9 cellular contexts compared by ENCODE assay signal in genomic region chr1:111769517-111770146, GRCh38. TPM values are rescaled to one million over a fixed set of nuclear protein-coding genes. Genes with fewer than 3 reads are reported as not detected.
DNase-seq lines count a peak whose midpoint lies in the region; ATAC-seq, FAIRE-seq and TF ChIP-seq lines count a peak whose summit lies in the region.
"Had no signal": no experiment of that assay in that cellular context is flagged by ENCODE, and none has a peak within 500 bp of the region (broad histone marks: within the 10 kb centered on the region; RNA-seq: fewer than 3 reads in every experiment).

No MANE protein-coding gene starts in this region.

- H3K4me3 ChIP-seq in GM12878: no peak overlapping the region

- no peaks in the 10 kb centered on the region for H3K27me3 ChIP-seq in GM12878 (replicated peaks in 1 of 2; ENCODE audit: control insufficient read depth in 2 of 2, insufficient read depth in 2 of 2, low read length in 1 of 2)

- POLR2A ChIA-PET in GM12878 (lab: Charles Lee): interaction anchor here (0.6 kb wide), 1 partner anchor 13 kb away, joined by 3 read pairs; no protein-coding TSS in a partner anchor

- DNase-seq in GDM1 (lab: John Stamatoyannopoulos, UW) (peak; percentile 16), LHCN-M2 (ENCODE audit: low read depth) (peak; percentile 81), SIG-M5 treated with dmso at 0.1 percent for 504 hours (lab: John Stamatoyannopoulos, UW; ENCODE audit: unreplicated experiment) (peak; percentile 72), GM12878 (ENCODE audit: low read depth, low spot score) (peak; percentile 44), immature natural killer cell (peak; percentile 34 to 53 (median 41)), mesenteric fat pad (ENCODE audit: low spot score) (no peak)
- DNase-seq in stimulated activated CD4-positive, alpha-beta T cell treated with anti-CD3 and anti-CD28 coated beads, Interleukin-2, amount 100 ng/mL, for 48 hours: peak; percentile 24 to 31

- no peak overlapping the region for H3K4me2 ChIP-seq in GM12878 (ENCODE audit: control insufficient read depth, insufficient read depth)

- peak overlapping the region in 2 of 6 donors; percentile 12 to 23 for H3K27ac Mint-ChIP-seq in immature natural killer cell
- H3K27ac Mint-ChIP-seq in stimulated activated memory B cell treated with anti-CD40 and anti-IgM and Interleukin-4, amounts not matched to agents 10 μg/mL and 1 μg/mL and 100 μg/mL, for 72 hours: no peak overlapping the region
- H3K27ac Mint-ChIP-seq: activated naive CD4-positive, alpha-beta T cell treated with anti-CD3 and anti-CD28 coated beads, Interleukin-2, amount 50 U/mL, for 72 hours had no signal

- RAD21 ChIA-PET in GM12878 (lab: Charles Lee; ENCODE audit: unreplicated experiment): interaction anchor here (0.7 to 5.0 kb wide), 18 partner anchors 9 to 988 kb away, joined by 3 to 58 read pairs (median 6); no protein-coding TSS in a partner anchor

- H3K4me1 Mint-ChIP-seq in immature natural killer cell: no peaks in the 10 kb centered on the region
- H3K4me1 Mint-ChIP-seq in stimulated activated memory B cell treated with anti-CD40 and anti-IgM and Interleukin-4, amounts not matched to agents 10 μg/mL and 1 μg/mL and 100 μg/mL, for 72 hours: no peaks in the 10 kb centered on the region

- H3K79me2 ChIP-seq in GM12878 (ENCODE audit: control insufficient read depth, insufficient read depth, low read length): no peaks in the 10 kb centered on the region; the same call in 1 of the 2 replicates

- H3K4me3 Mint-ChIP-seq in immature natural killer cell: no peak overlapping the region
- no peak overlapping the region for H3K4me3 Mint-ChIP-seq in stimulated activated memory B cell treated with anti-CD40 and anti-IgM and Interleukin-4, amounts not matched to agents 10 μg/mL and 1 μg/mL and 100 μg/mL, for 72 hours

- peak; percentile 66 to 87 (median 78) for TF ChIP-seq CTCF in GM12878 (IDR thresholded peaks at IDR 0.05 in 2 of 3, conservative IDR thresholded peaks at IDR 0.05 in 1 of 3; ENCODE audit: control insufficient read depth in 2 of 3, extremely low read depth in 1 of 3, insufficient read depth in 1 of 3, low read depth in 3 of 3, low read length in 3 of 3)

- TF ChIP-seq POLR2A in GM12878 (IDR thresholded peaks at IDR 0.05; ENCODE audit: low read depth, low read length): no peak

- peak; percentile 73 for FAIRE-seq in GM12878 (lab: Jason Lieb, UNC)

- intact Hi-C loops in GM12878 (cut with micrococcal nuclease; ENCODE audit: unreplicated experiment): loop anchor here (1.0 to 10.0 kb wide), 4 partner anchors 54 to 547 kb away; no protein-coding TSS in a partner anchor

- SMC1A ChIA-PET in GM12878 (lab: Charles Lee; ENCODE audit: uncharacterized antibody, unreplicated experiment): interaction anchor here (0.6 to 6.7 kb wide), 28 partner anchors 9 to 739 kb away, joined by 3 to 101 read pairs (median 5); partner anchors contain the start of gene DDX20

- H3K27me3 Mint-ChIP-seq in immature natural killer cell (ENCODE audit: low read depth in 3 of 3): no peaks in the 10 kb centered on the region
- no peaks in the 10 kb centered on the region for H3K27me3 Mint-ChIP-seq in stimulated activated memory B cell treated with anti-CD40 and anti-IgM and Interleukin-4, amounts not matched to agents 10 μg/mL and 1 μg/mL and 100 μg/mL, for 72 hours

- H2AFZ ChIP-seq in GM12878 (ENCODE audit: control insufficient read depth, low read depth, low read length): no peak overlapping the region

- CTCF ChIA-PET in GM12878 (lab: Yijun Ruan, JAX): interaction anchor here (0.5 to 8.7 kb wide), 45 partner anchors 9 to 1623 kb away, joined by 3 to 119 read pairs (median 3); partner anchors contain the start of genes ADORA3, DDX20 and TMIGD3

- TF ChIP-seq EP300 in GM12878 (IDR thresholded peaks at IDR 0.05; ENCODE audit: borderline replicate concordance in 1 of 2, control insufficient read depth in 1 of 2, low read depth in 2 of 2, low read length in 2 of 2): no peak

- TF ChIP-seq RAD21 in GM12878 (IDR thresholded peaks at IDR 0.05; ENCODE audit: insufficient read depth, low read depth, low read length): peak; percentile 92

- no TSS peak for BruUV-seq in GM12878 (replicated peaks; lab: Mats Ljungman, UMichigan)

- no peaks in the 10 kb centered on the region for H3K9me3 Mint-ChIP-seq in immature natural killer cell
- no peaks in the 10 kb centered on the region for H3K9me3 Mint-ChIP-seq in stimulated activated memory B cell treated with anti-CD40 and anti-IgM and Interleukin-4, amounts not matched to agents 10 μg/mL and 1 μg/mL and 100 μg/mL, for 72 hours
- H3K9me3 Mint-ChIP-seq: activated naive CD4-positive, alpha-beta T cell treated with anti-CD3 and anti-CD28 coated beads, Interleukin-2, amount 50 U/mL, for 72 hours had no signal

- H3K36me3 Mint-ChIP-seq in immature natural killer cell: peaks cover 1 to 22% (median 19%) of the 10 kb centered on the region in 3 donors
- peaks cover 17% of the 10 kb centered on the region for H3K36me3 Mint-ChIP-seq in stimulated activated memory B cell treated with anti-CD40 and anti-IgM and Interleukin-4, amounts not matched to agents 10 μg/mL and 1 μg/mL and 100 μg/mL, for 72 hours
- H3K36me3 Mint-ChIP-seq: activated naive CD4-positive, alpha-beta T cell treated with anti-CD3 and anti-CD28 coated beads, Interleukin-2, amount 50 U/mL, for 72 hours had no signal

- H3K9me3 ChIP-seq in GM12878 (replicated peaks; ENCODE audit: control insufficient read depth, insufficient read depth, low read length): no peaks in the 10 kb centered on the region

- in situ Hi-C loops in GM12878 (cut with MboI): loop anchor here (10.0 kb wide), 1 partner anchor 545 kb away; the partner anchor contains the start of gene CHI3L2

- no peak overlapping the region for H3K9ac ChIP-seq in GM12878 (ENCODE audit: control insufficient read depth, insufficient read depth, low read length)

- H4K20me1 ChIP-seq in GM12878 (ENCODE audit: control insufficient read depth, insufficient read depth): no peaks in the 10 kb centered on the region

- no peaks in the 10 kb centered on the region for H3K4me1 ChIP-seq in GM12878 (ENCODE audit: control insufficient read depth, insufficient read depth, low read length)

- no peak overlapping the region for H3K27ac ChIP-seq in GM12878 (ENCODE audit: control insufficient read depth, insufficient read depth)

- peaks cover 0 to 15% of the 10 kb centered on the region in 2 experiments; a peak in 2 of 4 replicates for H3K36me3 ChIP-seq in GM12878 (ENCODE audit: control insufficient read depth in 2 of 2, insufficient read depth in 2 of 2, low read length in 1 of 2)

- peak; percentile 79 for ATAC-seq in GM12878
- no peak for ATAC-seq in stimulated activated memory B cell treated with anti-CD40 and anti-IgM and Interleukin-4, amounts not matched to agents 10 μg/mL and 1 μg/mL and 100 μg/mL, for 72 hours

- WGBS in GM12878 (ENCODE audit: insufficient coverage, insufficient replicate concordance, low lambda C conversion rate, missing lambda C conversion rate): 46% methylated on average over 6 of the region's 6 CpGs

TF ChIP-seq in GM12878, 131 proteins besides CTCF, POLR2A, EP300 and RAD21 (continues in another document):
- TF ChIP-seq POU2F2 (IDR thresholded peaks at IDR 0.05; ENCODE audit: borderline replicate concordance, low read depth, low read length) (peak; percentile 23; the same call in 1 of the 3 replicates), SMC3 (IDR thresholded peaks at IDR 0.05; ENCODE audit: borderline replicate concordance, low read length) (peak; percentile 75; the same call in 1 of the 2 replicates), ZNF217 (IDR thresholded peaks at IDR 0.05) (no peak)

RNA-seq across cellular contexts. Expression of gene DDX20, which starts 13.9 kb away (rescaled TPM):
- total RNA-seq in LHCN-M2 (2014; rRNA removed) (23.6 and 31.0 TPM in 2 replicates), GM12878 (2014; rRNA removed) (25.0 and 25.7 TPM in 2 replicates), GM12878 (2014; rRNA removed; fragmentation: Illumina TruSeq; extraction: Trizol) (26.8 and 28.7 TPM in 2 replicates), GM12878 (2021) (21.8 and 26.3 TPM in 2 replicates), mesenteric fat pad (9.7 TPM)
- polyA plus RNA-seq in LHCN-M2 (2012): 4.8 TPM
- 31.3 and 31.4 TPM in 2 replicates for total RNA-seq in GM12878 (2013; cell fraction: nucleolus; rRNA removed)
- polyA plus RNA-seq in GM12878 (2011; ENCODE audit: low read depth): 4.7 TPM
- polyA plus RNA-seq in GM12878 (2011; rRNA removed) (19.3 and 23.2 TPM in 2 replicates), GM12878 (2014; fragmentation: Illumina TruSeq; extraction: Trizol) (24.7 and 32.3 TPM in 2 replicates), GM12878 (2014; fragmentation: Nextera tagmentation; extraction: Ambion mirVana) (10 to 100 TPM in 1 of 2 experiments, 1 to 10 TPM in 1; 7.2 to 10.9 TPM), GM12878 (2014; rRNA removed) (16.6 and 17.6 TPM in 2 replicates), GM12878 (2016; fragmentation: Nextera tagmentation; extraction: Ambion mirVana) (10 to 100 TPM; 25.4 to 30.6 TPM), immature natural killer cell (10 to 100 TPM in 1 of 3 donors, 1 to 10 TPM in 2; 4.1 to 12.3 (median 7.2) TPM)
- 7.7 and 8.5 TPM in 2 replicates for polyA plus RNA-seq in GM12878 (2011; cell fraction: cytosol; rRNA removed)
- polyA plus RNA-seq in GM12878 (2011; cell fraction: nucleus; rRNA removed): 21.6 and 27.1 TPM in 2 replicates
- polyA plus RNA-seq in GM12878 (2012): 5.9 and 7.2 TPM in 2 replicates
- 9.7 and 18.4 TPM in 2 replicates for polyA minus RNA-seq in GM12878 (2011; rRNA and poly(A)+ RNA removed)
- 7.8 and 11.1 TPM in 2 replicates for polyA minus RNA-seq in GM12878 (2011; cell fraction: cytosol; rRNA and poly(A)+ RNA removed)
- polyA minus RNA-seq in GM12878 (2011; cell fraction: nucleus; rRNA and poly(A)+ RNA removed): 8.3 and 11.7 TPM in 2 replicates

RNA-seq across cellular contexts. Expression of gene INKA2, which starts 30.4 kb away (rescaled TPM):
- total RNA-seq in LHCN-M2 (2014; rRNA removed): 6.3 and 12.5 TPM in 2 replicates
- polyA plus RNA-seq in LHCN-M2 (2012): 3.4 TPM
- total RNA-seq in GM12878 (2013; cell fraction: nucleolus; rRNA removed): 1.4 and 1.7 TPM in 2 replicates
- total RNA-seq in GM12878 (2014; rRNA removed): 0.96 and 2.3 TPM in 2 replicates
- 1.3 and 2.0 TPM in 2 replicates for total RNA-seq in GM12878 (2014; rRNA removed; fragmentation: Illumina TruSeq; extraction: Trizol)
- total RNA-seq in GM12878 (2021): 4.7 and 5.1 TPM in 2 replicates
- 0.88 TPM for polyA plus RNA-seq in GM12878 (2011; ENCODE audit: low read depth)
- 0.68 and 0.85 TPM in 2 replicates for polyA plus RNA-seq in GM12878 (2011; rRNA removed)
- polyA plus RNA-seq in GM12878 (2011; cell fraction: cytosol; rRNA removed): 0.85 and 0.87 TPM in 2 replicates
- 1.4 and 1.7 TPM in 2 replicates for polyA plus RNA-seq in GM12878 (2011; cell fraction: nucleus; rRNA removed)
- polyA plus RNA-seq in GM12878 (2012): 1.7 and 2.7 TPM in 2 replicates
- 0.96 TPM in 1 of 2 replicates, not detected in the other for polyA plus RNA-seq in GM12878 (2014; fragmentation: Illumina TruSeq; extraction: Trizol)
- polyA plus RNA-seq in GM12878 (2014; fragmentation: Nextera tagmentation; extraction: Ambion mirVana): under 1 TPM in 1 of 2 experiments, not detected in 1; 0.38 TPM
- polyA plus RNA-seq in GM12878 (2014; rRNA removed): 1.7 and 2.0 TPM in 2 replicates
- 1 to 10 TPM; 3.0 to 3.8 TPM for polyA plus RNA-seq in GM12878 (2016; fragmentation: Nextera tagmentation; extraction: Ambion mirVana)
- 1.4 and 1.5 TPM in 2 replicates for polyA minus RNA-seq in GM12878 (2011; rRNA and poly(A)+ RNA removed)
- 0.62 TPM in 1 of 2 replicates, not detected in the other for polyA minus RNA-seq in GM12878 (2011; cell fraction: cytosol; rRNA and poly(A)+ RNA removed)
- 1.3 TPM in 2 replicates for polyA minus RNA-seq in GM12878 (2011; cell fraction: nucleus; rRNA and poly(A)+ RNA removed)
- under 1 TPM in 2 of 3 donors, not detected in 1; 0.39 to 0.83 TPM for polyA plus RNA-seq in immature natural killer cell
- 15.4 TPM for total RNA-seq in mesenteric fat pad
